1 cellular context compared by ENCODE assay signal in genomic region chr16:59330030-59330670, GRCh38.
TF ChIP-seq lines count a peak whose summit lies in the region.

No MANE protein-coding gene starts in this region.

TF ChIP-seq in IMR-90, 13 proteins besides CTCF, POLR2A, EP300 and RAD21 (continued from another document):
- no peak for TF ChIP-seq SMC3 (IDR thresholded peaks at IDR 0.05; ENCODE audit: low read depth, low read length)
- no peak for TF ChIP-seq NFE2L2 (IDR thresholded peaks at IDR 0.05; ENCODE audit: low read depth, low read length)
- TF ChIP-seq RCOR1 (IDR thresholded peaks at IDR 0.05; ENCODE audit: insufficient replicate concordance, low read length), result no peak
- no peak for TF ChIP-seq BHLHE40 (IDR thresholded peaks at IDR 0.05; ENCODE audit: low read depth, low read length)
- no peak for TF ChIP-seq MAZ (IDR thresholded peaks at IDR 0.05; ENCODE audit: borderline replicate concordance, low read depth, low read length)
- TF ChIP-seq RFX5 (IDR thresholded peaks at IDR 0.05; ENCODE audit: low read depth, low read length), result no peak
- TF ChIP-seq FOS (IDR thresholded peaks at IDR 0.05; ENCODE audit: low read depth, low read length), result no peak
- TF ChIP-seq ELK1 (IDR thresholded peaks at IDR 0.05; ENCODE audit: borderline replicate concordance, low read depth, low read length), result no peak
